ENCODE assay signal across 1 cellular context in genomic region chr22:47036936-47037485, GRCh38.
TF ChIP-seq lines count a peak whose summit lies in the region.

No MANE protein-coding gene starts in this region.

TF ChIP-seq in GM23338, 12 proteins besides CTCF, POLR2A, EP300 and RAD21 (continued from another document):
- no peak for TF ChIP-seq ZNF462 (CRISPR knock-in tag; IDR thresholded peaks at IDR 0.05)
- TF ChIP-seq EZH2 (IDR thresholded peaks at IDR 0.05; ENCODE audit: low read depth, unreplicated experiment) = no peak
- no peak for TF ChIP-seq POLR2AphosphoS5 (IDR thresholded peaks at IDR 0.05; ENCODE audit: low read depth)
- no peak for TF ChIP-seq NANOG (IDR thresholded peaks at IDR 0.05; ENCODE audit: borderline replicate concordance)
- TF ChIP-seq JUNB (IDR thresholded peaks at IDR 0.05; ENCODE audit: unreplicated experiment) = no peak
- no peak for TF ChIP-seq ZNF114 (CRISPR knock-in tag; IDR thresholded peaks at IDR 0.05)
